In the genomic region with DNA sequence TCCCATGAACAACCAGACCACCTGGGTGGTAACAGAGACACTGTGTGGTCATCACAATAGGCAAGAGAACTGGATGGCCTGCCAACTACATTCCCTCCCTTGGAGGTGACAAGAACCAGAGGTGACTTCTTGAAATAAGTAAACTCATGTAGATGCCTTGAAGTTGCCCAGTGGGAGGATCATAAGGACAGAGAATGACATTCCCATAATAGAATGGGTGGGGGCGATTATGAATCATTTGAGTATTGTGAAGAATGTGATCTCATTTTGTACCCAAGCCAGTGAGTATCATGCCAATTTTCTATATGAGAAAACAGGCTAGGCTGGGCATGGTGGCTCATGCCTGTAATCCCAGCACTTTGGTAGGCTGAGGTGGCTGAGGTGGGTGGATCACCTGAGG, we compare ENCODE assay signal across 20 cellular contexts.
"Had no signal": no experiment of that assay in that cellular context is flagged by ENCODE, and none has a peak within 500 bp of the region (broad histone marks: within the 10 kb centered on the region; RNA-seq: fewer than 3 reads in every experiment).

No MANE protein-coding gene starts in this region.

- DNase-seq: IMR-90, Karpas-422, KG1, MM.1S, NCI-H1092 treated with DMSO at 0.1 percent for 48 hours, NCI-H1436, NCI-H1694, NCI-H187 treated with DMSO at 0.1 percent for 48 hours, NCI-H2029 treated with DMSO at 0.1 percent for 48 hours, NCI-H2171 treated with DMSO at 0.1 percent for 48 hours, NCI-H2227 treated with DMSO at 0.1 percent for 48 hours, NCI-H510A, NCI-H524 treated with DMSO at 0.1 percent for 48 hours, NCI-H69, NCI-H774, RPMI8226, SHP77, SK-N-SH, SW 1271 had no signal

- ATAC-seq: HepG2 had no signal
